12 cellular contexts compared by ENCODE assay signal in genomic region chr22:26170112-26170492, GRCh38. TPM values are rescaled to one million over a fixed set of nuclear protein-coding genes. Genes with fewer than 3 reads are reported as not detected.
DNase-seq lines count a peak whose midpoint lies in the region; ATAC-seq and TF ChIP-seq lines count a peak whose summit lies in the region.
"Had no signal": no experiment of that assay in that cellular context is flagged by ENCODE, and none has a peak within 500 bp of the region (broad histone marks: within the 10 kb centered on the region; RNA-seq: fewer than 3 reads in every experiment).

No MANE protein-coding gene starts in this region.

- H2AFZ ChIP-seq in smooth muscle cell (ENCODE audit: low read depth) = no peak overlapping the region

- H3K4me1 Mint-ChIP-seq in stimulated activated naive CD8-positive, alpha-beta T cell treated with anti-CD3 and anti-CD28 coated beads, Interleukin-15, amount 100 ng/mL, for 72 hours = peaks cover 8% of the 10 kb centered on the region

- H3K9me3 ChIP-seq in smooth muscle cell (replicated peaks; ENCODE audit: low read depth) = no peaks in the 10 kb centered on the region
- H3K9me3 ChIP-seq: A549 had no signal

- peak overlapping the region in 1 of 2 donors; percentile 5 for H3K4me3 Mint-ChIP-seq in stimulated activated naive CD8-positive, alpha-beta T cell treated with anti-CD3 and anti-CD28 coated beads, Interleukin-15, amount 100 ng/mL, for 72 hours

- H3F3A ChIP-seq in smooth muscle cell (ENCODE audit: low read depth) = no peaks in the 10 kb centered on the region

- WGBS in smooth muscle cell (ENCODE audit: low lambda C conversion rate) = 8% methylated on average over 11 of the region's 11 CpGs

- no peak overlapping the region for H3K9ac ChIP-seq in smooth muscle cell (ENCODE audit: low read depth)

- DNase-seq in NCI-H1417 (lab: John Stamatoyannopoulos, UW) (peak in 2 of 3 experiments; percentile 61 to 70), NCI-H1417 treated with DMSO at 0.1 percent for 48 hours (lab: John Stamatoyannopoulos, UW) (no peak), NCI-H345 (lab: John Stamatoyannopoulos, UW) (peak; percentile 20), smooth muscle cell (lab: John Stamatoyannopoulos, UW; ENCODE audit: unreplicated experiment) (no peak), NCI-H2029 (lab: John Stamatoyannopoulos, UW) (no peak)
- no peak for DNase-seq in stimulated activated naive CD8-positive, alpha-beta T cell treated with anti-CD3 and anti-CD28 coated beads, Interleukin-15, amount 100 ng/mL, for 72 hours

- H3K79me2 ChIP-seq in smooth muscle cell (ENCODE audit: low read depth) = no peaks in the 10 kb centered on the region

- peak overlapping the region; percentile 93 for H3K4me2 ChIP-seq in smooth muscle cell
- H3K4me2 ChIP-seq: A549 had no signal

- peaks cover 2% of the 10 kb centered on the region for H4K20me1 ChIP-seq in smooth muscle cell (ENCODE audit: low read depth)

- H3K4me3 ChIP-seq in iPS-11a (ENCODE audit: low read depth, low read length) (peak overlapping the region; percentile 51), smooth muscle cell (peak overlapping the region; percentile 58)
- H3K4me3 ChIP-seq: A549 had no signal

- peaks cover 5% of the 10 kb centered on the region for H3K4me1 ChIP-seq in smooth muscle cell (ENCODE audit: low read depth)
- H3K4me1 ChIP-seq: A549 had no signal

- H3K27ac ChIP-seq in smooth muscle cell (ENCODE audit: low read depth) = no peak overlapping the region
- H3K27ac ChIP-seq: A549 had no signal

- peaks cover 54% of the 10 kb centered on the region for H3K27me3 ChIP-seq in smooth muscle cell (ENCODE audit: low read depth)

- ATAC-seq in stimulated activated naive CD8-positive, alpha-beta T cell treated with anti-CD3 and anti-CD28 coated beads, Interleukin-15, amount 100 ng/mL, for 72 hours = no peak
- no peak for ATAC-seq in HG02759 (IDR thresholded peaks at IDR 0.05; ENCODE audit: unreplicated experiment)
- ATAC-seq: A549 had no signal

- H3K36me3 ChIP-seq in smooth muscle cell (ENCODE audit: low read depth) = no peaks in the 10 kb centered on the region

- no peaks in the 10 kb centered on the region for H3K9me3 Mint-ChIP-seq in stimulated activated naive CD8-positive, alpha-beta T cell treated with anti-CD3 and anti-CD28 coated beads, Interleukin-15, amount 100 ng/mL, for 72 hours

- TF ChIP-seq CTCF in smooth muscle cell (IDR thresholded peaks at IDR 0.05; ENCODE audit: borderline replicate concordance, insufficient read depth, poor library complexity, severe bottlenecking) = no peak

- peaks cover 87% of the 10 kb centered on the region for H3K27me3 Mint-ChIP-seq in stimulated activated naive CD8-positive, alpha-beta T cell treated with anti-CD3 and anti-CD28 coated beads, Interleukin-15, amount 100 ng/mL, for 72 hours

- no peak overlapping the region for H3K27ac Mint-ChIP-seq in stimulated activated naive CD8-positive, alpha-beta T cell treated with anti-CD3 and anti-CD28 coated beads, Interleukin-15, amount 100 ng/mL, for 72 hours

RNA-seq across cellular contexts. Expression of gene SEZ6L, which starts 0.8 kb away (rescaled TPM):
- 1.8 and 2.1 TPM in 2 replicates for total RNA-seq in smooth muscle cell
- polyA plus RNA-seq in smooth muscle cell = 1.5 and 2.1 TPM in 2 replicates
- total RNA-seq: dermis microvascular lymphatic vessel endothelial cell, osteoblast, RPMI7951 had no signal
- polyA plus RNA-seq: A549 had no signal

Comparison
In these comparisons a context has a peak if more than half of its experiments do, and no peak if none do; other contexts are left out.
1. DNase-seq: peak in NCI-H1417 (2 of 3) and NCI-H345 (single experiment); none in NCI-H1417 treated with DMSO at 0.1 percent for 48 hours (single experiment), smooth muscle cell (single experiment), stimulated activated naive CD8-positive, alpha-beta T cell treated with anti-CD3 and anti-CD28 coated beads, Interleukin-15, amount 100 ng/mL, for 72 hours (0 of 2) and NCI-H2029 (single experiment).